20 cellular contexts compared by ENCODE assay signal in the genomic region with DNA sequence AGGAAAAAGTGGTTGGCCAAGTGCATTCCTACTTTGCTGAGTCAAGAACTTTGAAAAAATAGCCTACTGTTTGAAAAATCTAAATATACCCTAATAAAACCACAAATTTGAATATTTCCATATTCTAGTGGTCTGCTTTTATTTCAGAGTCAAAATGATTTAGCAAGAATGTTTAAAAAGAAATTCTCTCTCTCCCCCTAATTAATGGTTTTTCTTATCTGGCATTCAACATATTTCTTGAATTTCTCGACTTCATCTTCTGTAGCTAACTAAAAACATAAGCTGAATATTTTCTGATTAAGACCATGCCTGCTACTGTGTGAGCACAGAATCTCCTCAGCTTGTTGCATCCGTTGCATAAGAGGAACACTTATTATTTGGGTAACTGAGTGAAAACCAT.
DNase-seq lines count a peak whose midpoint lies in the region; FAIRE-seq lines count a peak whose summit lies in the region.
"Had no signal": no experiment of that assay in that cellular context is flagged by ENCODE, and none has a peak within 500 bp of the region (broad histone marks: within the 10 kb centered on the region; RNA-seq: fewer than 3 reads in every experiment).

No MANE protein-coding gene starts in this region.

- H3K79me2 ChIP-seq in GM23248 (ENCODE audit: insufficient read depth): no peaks in the 10 kb centered on the region

- H3K4me3 ChIP-seq in GM23248: no peak overlapping the region
- H3K4me3 ChIP-seq in adipocyte (ENCODE audit: low read length): no peak overlapping the region

- no peak overlapping the region for H3K27ac Mint-ChIP-seq in immature natural killer cell
- H3K27ac Mint-ChIP-seq: H9 had no signal

- H3K4me1 Mint-ChIP-seq in immature natural killer cell: no peaks in the 10 kb centered on the region
- H3K4me1 Mint-ChIP-seq: H9 had no signal

- no peaks in the 10 kb centered on the region for H3K36me3 ChIP-seq in GM23248 (ENCODE audit: low read depth)
- H3K36me3 ChIP-seq in adipocyte (ENCODE audit: control insufficient read depth, insufficient read depth, low read length, severe bottlenecking): no peaks in the 10 kb centered on the region

- H3F3A ChIP-seq in GM23248 (ENCODE audit: insufficient read depth): 0 out of 2 replicates have a peak, but pooled peaks cover 11% of the 10 kb centered on the region

- in situ Hi-C loops in GM23248 (cut with MboI): no loop called here

- no peak overlapping the region for H3K9ac ChIP-seq in GM23248
- no peak overlapping the region for H3K9ac ChIP-seq in adipocyte (ENCODE audit: low read length)
- H3K9ac ChIP-seq: KMS-11 had no signal

- H3K4me3 Mint-ChIP-seq in immature natural killer cell: no peak overlapping the region
- H3K4me3 Mint-ChIP-seq: H9 had no signal

- H4K20me1 ChIP-seq in GM23248 (ENCODE audit: insufficient read depth): no peaks in the 10 kb centered on the region

- H3K9me3 ChIP-seq in GM23248 (ENCODE audit: low read depth): no peaks in the 10 kb centered on the region
- H3K9me3 ChIP-seq in adipocyte (ENCODE audit: control insufficient read depth, low read length): peaks cover 2% of the 10 kb centered on the region

- H3K36me3 Mint-ChIP-seq in immature natural killer cell: peaks cover 0 to 9% (median 3%) of the 10 kb centered on the region in 3 donors

- H3K4me1 ChIP-seq in GM23248 (ENCODE audit: insufficient read depth) (peaks cover 32% of the 10 kb centered on the region), adipocyte (ENCODE audit: control insufficient read depth, insufficient read depth, low read length) (peaks cover 30% of the 10 kb centered on the region)

- no peak for FAIRE-seq in frontal cortex (lab: Jason Lieb, UNC)

- no peaks in the 10 kb centered on the region for H3K27me3 ChIP-seq in GM23248 (replicated peaks; ENCODE audit: insufficient read depth)
- no peaks in the 10 kb centered on the region for H3K27me3 ChIP-seq in adipocyte (replicated peaks; ENCODE audit: control insufficient read depth, insufficient read depth, low read length)

- H3K27ac ChIP-seq in GM23248: no peak overlapping the region
- H3K27ac ChIP-seq: C4-2B, KMS-11 had no signal

- WGBS in GM23248 (ENCODE audit: low coverage in 1 of 2, low lambda C conversion rate in 2 of 2, missing lambda C conversion rate in 2 of 2), 2 experiments: 12 to 14% methylated on average over 2 of the region's 2 CpGs

- peak; percentile 21 for DNase-seq in AG08395 (ENCODE audit: low spot score)
- peak; percentile 24 for DNase-seq in GM23248
- DNase-seq in adipocyte (ENCODE audit: low read depth): peak; percentile 45
- peak; percentile 88 for DNase-seq in fibroblast of gingiva (ENCODE audit: low read depth)
- DNase-seq in activated T-cell treated with anti-CD3 and anti-CD28 coated beads, Interleukin-2, amount 50 U/mL, for 1 hour: no peak
- DNase-seq in frontal cortex (ENCODE audit: low spot score in 2 of 2): no peak
- DNase-seq in GM19240 (ENCODE audit: insufficient read length, low spot score): no peak
- no peak for DNase-seq in immature natural killer cell
- DNase-seq: 8988T; DMS79 treated with DMSO at 0.1 percent for 48 hours; H9; NCI-H1092 treated with DMSO at 0.1 percent for 48 hours; NCI-H146; NCI-H2029 treated with DMSO at 0.1 percent for 48 hours; NCI-H2171 treated with DMSO at 0.1 percent for 48 hours; NCI-H446; NK-92 treated with Interleukin-12 subunit alpha and Interleukin-12 subunit beta, amount 100 ng/mL, for 24 hours; Right ventricle myocardium superior had no signal

- no peaks in the 10 kb centered on the region for H3K9me3 Mint-ChIP-seq in immature natural killer cell

- no peaks in the 10 kb centered on the region for H3K9me2 ChIP-seq in GM23248 (ENCODE audit: insufficient read depth)

- H3K4me2 ChIP-seq in GM23248 (ENCODE audit: unreplicated experiment): no peak overlapping the region
- H3K4me2 ChIP-seq: KMS-11 had no signal

- no peak overlapping the region for H2AFZ ChIP-seq in GM23248

- peaks cover 1 to 3% (median 1%) of the 10 kb centered on the region in 3 donors for H3K27me3 Mint-ChIP-seq in immature natural killer cell (ENCODE audit: low read depth in 3 of 3)

Comparison
In these comparisons a context has a peak if more than half of its experiments do, and no peak if none do; other contexts are left out.
1. DNase-seq: peak in AG08395 (single experiment), GM23248 (single experiment), adipocyte (single experiment) and fibroblast of gingiva (single experiment); none in activated T-cell treated with anti-CD3 and anti-CD28 coated beads, Interleukin-2, amount 50 U/mL, for 1 hour (single experiment), frontal cortex (0 of 2), GM19240 (single experiment) and immature natural killer cell (0 of 3).